ENCODE assay signal across 14 cellular contexts in the genomic region with DNA sequence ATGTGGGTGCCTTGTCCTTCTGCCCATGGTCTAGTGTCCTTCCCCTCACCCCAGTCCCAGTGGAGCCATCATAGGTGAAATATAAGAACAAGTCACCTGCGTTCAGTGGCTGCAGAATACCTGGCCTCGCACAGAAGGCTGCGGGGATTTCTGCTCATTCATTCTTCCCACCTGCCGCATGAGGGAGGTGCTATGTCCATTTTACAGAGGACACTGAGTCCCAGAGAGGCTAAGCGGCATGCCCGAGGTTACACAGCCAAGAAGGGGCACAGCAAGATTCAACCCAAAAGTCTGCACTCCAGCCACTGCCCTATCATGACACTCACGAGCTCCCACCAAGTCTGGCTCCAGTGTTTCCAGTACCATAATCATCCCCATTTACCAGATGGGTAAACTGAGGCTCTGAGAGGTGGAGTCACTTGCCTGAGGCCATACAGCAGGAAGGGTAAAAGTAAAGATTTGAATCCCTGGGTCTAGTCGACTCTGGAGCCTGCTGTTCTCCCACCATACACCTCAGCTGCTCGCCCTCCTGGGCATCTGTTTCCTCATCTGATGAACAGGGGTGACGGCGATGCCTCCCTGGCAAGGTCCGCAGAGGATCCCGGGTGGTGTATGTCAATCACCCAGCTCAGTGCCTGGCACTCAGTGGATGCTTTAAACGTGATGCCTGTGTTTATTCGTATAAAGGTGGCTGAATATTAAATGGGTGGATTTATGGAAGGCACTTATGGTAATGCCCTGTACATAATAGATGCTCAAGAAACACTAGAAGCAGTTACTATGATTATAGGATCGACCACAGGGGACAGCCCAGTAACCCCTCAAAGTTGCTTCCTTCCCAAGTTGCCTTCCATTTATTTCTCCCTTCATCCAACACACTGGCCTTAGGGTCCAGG.
DNase-seq lines count a peak whose midpoint lies in the region; TF ChIP-seq lines count a peak whose summit lies in the region.
"Had no signal": no experiment of that assay in that cellular context is flagged by ENCODE, and none has a peak within 500 bp of the region (broad histone marks: within the 10 kb centered on the region; RNA-seq: fewer than 3 reads in every experiment).

No MANE protein-coding gene starts in this region.

- H3K4me3 ChIP-seq in SJSA1 (no peak overlapping the region), esophagus muscularis mucosa (no peak overlapping the region), osteoblast (ENCODE audit: insufficient read depth, low read length) (no peak overlapping the region), transverse colon (no peak overlapping the region), neural progenitor cell (no peak overlapping the region)
- H3K4me3 ChIP-seq: SK-N-MC had no signal

- H3K4me3 Mint-ChIP-seq in neural progenitor cell, result no peak overlapping the region
- H3K4me3 Mint-ChIP-seq: activated B cell treated with CpG ODN at 0.5 μM for 24 hours; nephron progenitor cell; stimulated activated memory B cell treated with anti-CD40 and anti-IgM and Interleukin-4, amounts not matched to agents 10 μg/mL and 1 μg/mL and 100 μg/mL, for 72 hours had no signal

- H3K27ac ChIP-seq in SJSA1, result peak overlapping the region; percentile 76
- H3K27ac ChIP-seq in esophagus muscularis mucosa (replicated peaks in 1 of 4), result peak overlapping the region; percentile 73 to 82 (median 79)
- peak overlapping the region; percentile 91 for H3K27ac ChIP-seq in osteoblast (ENCODE audit: low read depth, low read length)
- peak overlapping the region; percentile 65 to 77 (median 74) for H3K27ac ChIP-seq in transverse colon
- H3K27ac ChIP-seq in neural progenitor cell, result no peak overlapping the region
- H3K27ac ChIP-seq: SK-N-MC had no signal

- no peaks in the 10 kb centered on the region for H3F3A ChIP-seq in neural progenitor cell (ENCODE audit: low read depth)

- intact Hi-C loops in esophagus muscularis mucosa (cut with DNase I) (no loop called here), transverse colon (cut with DNase I; ENCODE audit: low total_unique reads) (loop anchor here (5.0 kb wide), 1 partner anchor 99 kb away; the partner anchor contains the start of gene CEBPB)

- peaks cover 24% of the 10 kb centered on the region for H3K4me1 Mint-ChIP-seq in neural progenitor cell

- DNase-seq in SJSA1 (ENCODE audit: low read depth in 1 of 2, low spot score in 2 of 2) (no peak), esophagus muscularis mucosa (ENCODE audit: extremely low spot score) (no peak), osteoblast (ENCODE audit: insufficient read length, low spot score, missing footprints) (peak; percentile 51), transverse colon (no peak), neural progenitor cell (ENCODE audit: low spot score) (no peak), DMS53 treated with DMSO at 0.1 percent for 48 hours (lab: John Stamatoyannopoulos, UW; ENCODE audit: unreplicated experiment) (no peak)
- DNase-seq in stimulated activated CD4-positive, alpha-beta T cell treated with anti-CD3 and anti-CD28 coated beads, Interleukin-15, amount 100 ng/mL, for 24 hours, result no peak
- DNase-seq: activated B cell treated with CpG ODN at 0.5 μM for 24 hours; activated T-cell treated with anti-CD3 and anti-CD28 coated beads, Interleukin-2, amount 50 U/mL, for 1 hour; NCI-H526 treated with DMSO at 0.1 percent for 48 hours had no signal

- peaks cover 8% of the 10 kb centered on the region for H3K27me3 Mint-ChIP-seq in neural progenitor cell (ENCODE audit: insufficient read depth, low read depth)

- in situ Hi-C loops in transverse colon (cut with MboI; ENCODE audit: low pct_ligation_motif_present in 1 of 4, low pct_unique_long_range_greater_than_20kb in 1 of 4, low sequenced_read_pairs in 3 of 4), result loop anchor here in 1 of 4 donors (25.0 kb wide), 1 partner anchor 171 kb away; no protein-coding TSS in a partner anchor

- H3K36me3 ChIP-seq in SJSA1, result no peaks in the 10 kb centered on the region
- no peaks in the 10 kb centered on the region for H3K36me3 ChIP-seq in esophagus muscularis mucosa
- no peaks in the 10 kb centered on the region for H3K36me3 ChIP-seq in osteoblast (ENCODE audit: insufficient read depth, low read length)
- H3K36me3 ChIP-seq in transverse colon, result no peaks in the 10 kb centered on the region
- no peaks in the 10 kb centered on the region for H3K36me3 ChIP-seq in neural progenitor cell

- H2AFZ ChIP-seq in osteoblast (ENCODE audit: low read length) (no peak overlapping the region), neural progenitor cell (replicated peaks) (no peak overlapping the region)

- TF ChIP-seq POLR2A in esophagus muscularis mucosa (IDR thresholded peaks at IDR 0.05; ENCODE audit: low read depth) (no peak), transverse colon (IDR thresholded peaks at IDR 0.05) (no peak)

- H3K9me3 ChIP-seq in SJSA1 (replicated peaks) (no peaks in the 10 kb centered on the region), esophagus muscularis mucosa (no peaks in the 10 kb centered on the region), osteoblast (ENCODE audit: low read depth, low read length) (no peaks in the 10 kb centered on the region), transverse colon (no peaks in the 10 kb centered on the region), neural progenitor cell (ENCODE audit: low read depth) (no peaks in the 10 kb centered on the region)
- H3K9me3 ChIP-seq: Caco-2 had no signal

- no peak overlapping the region for H3K9ac ChIP-seq in neural progenitor cell

- no peaks in the 10 kb centered on the region for H3K79me2 ChIP-seq in osteoblast (ENCODE audit: insufficient read depth, low read length)
- H3K79me2 ChIP-seq in neural progenitor cell (ENCODE audit: low read depth), result no peaks in the 10 kb centered on the region

- H3K36me3 Mint-ChIP-seq in neural progenitor cell, result no peaks in the 10 kb centered on the region
- H3K36me3 Mint-ChIP-seq: stimulated activated memory B cell treated with anti-CD40 and anti-IgM and Interleukin-4, amounts not matched to agents 10 μg/mL and 1 μg/mL and 100 μg/mL, for 72 hours had no signal

- 76% methylated on average over 14 of the region's 16 CpGs for WGBS in esophagus muscularis mucosa
- 80 to 81% methylated on average over 1 to 16 of the region's 16 CpGs for WGBS in transverse colon (ENCODE audit: low coverage in 1 of 2), 2 donors

- H4K20me1 ChIP-seq in osteoblast (ENCODE audit: insufficient read depth, low read length) (no peaks in the 10 kb centered on the region), neural progenitor cell (ENCODE audit: low read depth) (no peaks in the 10 kb centered on the region)

- no peaks in the 10 kb centered on the region for H3K27me3 ChIP-seq in SJSA1 (replicated peaks)
- H3K27me3 ChIP-seq in esophagus muscularis mucosa, result no peaks in the 10 kb centered on the region
- H3K27me3 ChIP-seq in osteoblast (ENCODE audit: insufficient read depth, low read length), result no peaks in the 10 kb centered on the region
- no peaks in the 10 kb centered on the region for H3K27me3 ChIP-seq in transverse colon
- no peaks in the 10 kb centered on the region for H3K27me3 ChIP-seq in neural progenitor cell

- no peak overlapping the region for H3K27ac Mint-ChIP-seq in neural progenitor cell
- H3K27ac Mint-ChIP-seq: activated B cell treated with CpG ODN at 0.5 μM for 24 hours; nephron progenitor cell; stimulated activated memory B cell treated with anti-CD40 and anti-IgM and Interleukin-4, amounts not matched to agents 10 μg/mL and 1 μg/mL and 100 μg/mL, for 72 hours had no signal

- H3K4me1 ChIP-seq in SJSA1 (replicated peaks), result peaks cover 32% of the 10 kb centered on the region
- peaks cover 21 to 44% (median 39%) of the 10 kb centered on the region in 4 donors for H3K4me1 ChIP-seq in esophagus muscularis mucosa
- H3K4me1 ChIP-seq in osteoblast (ENCODE audit: insufficient read depth, low read length), result peaks cover 18% of the 10 kb centered on the region
- peaks cover 9 to 20% (median 18%) of the 10 kb centered on the region in 4 donors for H3K4me1 ChIP-seq in transverse colon
- H3K4me1 ChIP-seq in neural progenitor cell, result no peaks in the 10 kb centered on the region

- H3K9me3 Mint-ChIP-seq in neural progenitor cell, result no peaks in the 10 kb centered on the region
- H3K9me3 Mint-ChIP-seq: activated B cell treated with CpG ODN at 0.5 μM for 24 hours; nephron progenitor cell; stimulated activated memory B cell treated with anti-CD40 and anti-IgM and Interleukin-4, amounts not matched to agents 10 μg/mL and 1 μg/mL and 100 μg/mL, for 72 hours had no signal

- TF ChIP-seq EP300 in esophagus muscularis mucosa (IDR thresholded peaks at IDR 0.05) (no peak), transverse colon (IDR thresholded peaks at IDR 0.05; ENCODE audit: low read depth) (no peak)

- TF ChIP-seq CTCF in esophagus muscularis mucosa (IDR thresholded peaks at IDR 0.05) (no peak), osteoblast (IDR thresholded peaks at IDR 0.05; ENCODE audit: extremely low read depth, low read depth, low read length) (no peak), transverse colon (IDR thresholded peaks at IDR 0.05) (no peak), neural progenitor cell (IDR thresholded peaks at IDR 0.05) (no peak)

- H3K4me2 ChIP-seq in osteoblast (ENCODE audit: insufficient read depth, low read length), result no peak overlapping the region
- H3K4me2 ChIP-seq in neural progenitor cell, result no peak overlapping the region
